Comparison of ENCODE assay signal across 16 cellular contexts in the genomic region with DNA sequence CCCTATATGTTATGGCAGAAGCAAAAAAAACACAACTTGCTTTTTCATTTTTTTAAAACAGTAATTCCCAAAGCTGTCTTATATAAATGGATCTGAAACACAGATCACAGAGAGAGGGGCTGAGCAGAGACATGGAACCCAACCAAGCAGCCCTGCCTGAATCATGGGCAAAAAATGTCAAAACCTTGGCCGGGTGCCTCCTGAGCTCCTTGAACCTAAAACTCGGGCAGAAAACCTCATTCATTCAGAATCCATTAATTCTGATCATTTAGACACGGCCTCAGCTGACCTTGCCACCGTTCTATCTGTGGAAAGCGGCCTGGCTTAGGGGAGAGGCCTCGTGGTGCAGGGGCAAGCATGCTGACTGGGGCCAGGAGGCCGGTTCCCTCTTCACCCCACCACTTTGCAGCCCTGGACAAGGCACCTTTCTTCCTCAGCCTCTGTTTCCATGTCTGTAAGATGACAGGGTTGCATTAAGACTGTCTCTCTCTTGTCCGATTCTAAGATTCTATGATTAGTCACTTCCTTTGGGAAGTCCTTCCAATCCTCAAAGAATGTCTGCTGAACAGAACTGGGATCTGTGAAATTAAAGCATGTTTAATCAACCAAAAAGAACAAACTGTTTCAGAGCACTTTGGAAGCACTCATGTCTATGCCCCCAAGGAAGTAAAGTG. TPM values are rescaled to one million over a fixed set of nuclear protein-coding genes. Genes with fewer than 3 reads are reported as not detected.
DNase-seq lines count a peak whose midpoint lies in the region; ATAC-seq and TF ChIP-seq lines count a peak whose summit lies in the region.
"Had no signal": no experiment of that assay in that cellular context is flagged by ENCODE, and none has a peak within 500 bp of the region (broad histone marks: within the 10 kb centered on the region; RNA-seq: fewer than 3 reads in every experiment).

No MANE protein-coding gene starts in this region.

- DNase-seq in left ventricle myocardium superior: no peak
- no peak for DNase-seq in right atrium auricular region (ENCODE audit: low spot score)
- peak; percentile 71 to 75 for DNase-seq in cardiac fibroblast (ENCODE audit: low read depth in 2 of 2)
- peak; percentile 61 for DNase-seq in kidney glomerular epithelial cell (lab: John Stamatoyannopoulos, UW)
- no peak for DNase-seq in middle frontal gyrus (ENCODE audit: extremely low spot score, low spot score)
- no peak for DNase-seq in NCI-H748 treated with DMSO at 0.1 percent for 48 hours (lab: John Stamatoyannopoulos, UW)
- DNase-seq: activated CD8-positive, alpha-beta memory T cell treated with anti-CD3 and anti-CD28 coated beads for 24 hours; activated naive CD4-positive, alpha-beta T cell treated with anti-CD3 and anti-CD28 coated beads, Interleukin-2, amount 50 U/mL, for 16 hours; effector memory CD4-positive, alpha-beta T cell; NCI-H187 treated with DMSO at 0.1 percent for 48 hours; nephron progenitor cell; T-helper 2 cell had no signal

- intact Hi-C loops in left ventricle myocardium superior (cut with micrococcal nuclease): no loop called here

- H3K27me3 ChIP-seq in right atrium auricular region: no peaks in the 10 kb centered on the region

- peaks cover 0 to 12% of the 10 kb centered on the region in 2 donors for H3K9me3 ChIP-seq in right atrium auricular region

- no peak for TF ChIP-seq CTCF in right atrium auricular region (IDR thresholded peaks at IDR 0.05)
- no peak for TF ChIP-seq CTCF in cardiac fibroblast (IDR thresholded peaks at IDR 0.05; ENCODE audit: low read depth, low read length)

- H3K36me3 ChIP-seq in right atrium auricular region: no peaks in the 10 kb centered on the region

- peak; percentile 34 for ATAC-seq in left ventricle myocardium superior
- no peak for ATAC-seq in HG03159 (IDR thresholded peaks at IDR 0.05; ENCODE audit: unreplicated experiment)
- no peak for ATAC-seq in HG02763 (IDR thresholded peaks at IDR 0.05; ENCODE audit: unreplicated experiment)
- ATAC-seq: A549; stimulated activated memory B cell treated with anti-CD40 and anti-IgM and Interleukin-4, amounts not matched to agents 10 μg/mL and 1 μg/mL and 100 μg/mL, for 72 hours had no signal

- H3K4me3 ChIP-seq in right atrium auricular region (no peak overlapping the region), cardiac fibroblast (replicated peaks in 1 of 2; ENCODE audit: low read depth in 2 of 2, low read length in 2 of 2) (no peak overlapping the region)
- H3K4me3 ChIP-seq: A549 had no signal

- no peak overlapping the region for H3K27ac ChIP-seq in right atrium auricular region
- H3K27ac ChIP-seq: A549 had no signal

- peaks cover 0 to 12% of the 10 kb centered on the region in 2 donors for H3K4me1 ChIP-seq in right atrium auricular region

RNA-seq across cellular contexts. Expression of gene TENM4, which starts 26.0 kb away (rescaled TPM):
- total RNA-seq in left ventricle myocardium superior: 0.40 TPM
- total RNA-seq in right atrium auricular region: under 1 TPM; 0.30 to 0.98 TPM

Comparison
In these comparisons a context has a peak if more than half of its experiments do, and no peak if none do; other contexts are left out.
1. DNase-seq: peak in cardiac fibroblast (2 of 2) and kidney glomerular epithelial cell (single experiment); none in left ventricle myocardium superior (single experiment), right atrium auricular region (single experiment), middle frontal gyrus (single experiment) and NCI-H748 treated with DMSO at 0.1 percent for 48 hours (single experiment).